1 cellular context compared by ENCODE assay signal in the genomic region with DNA sequence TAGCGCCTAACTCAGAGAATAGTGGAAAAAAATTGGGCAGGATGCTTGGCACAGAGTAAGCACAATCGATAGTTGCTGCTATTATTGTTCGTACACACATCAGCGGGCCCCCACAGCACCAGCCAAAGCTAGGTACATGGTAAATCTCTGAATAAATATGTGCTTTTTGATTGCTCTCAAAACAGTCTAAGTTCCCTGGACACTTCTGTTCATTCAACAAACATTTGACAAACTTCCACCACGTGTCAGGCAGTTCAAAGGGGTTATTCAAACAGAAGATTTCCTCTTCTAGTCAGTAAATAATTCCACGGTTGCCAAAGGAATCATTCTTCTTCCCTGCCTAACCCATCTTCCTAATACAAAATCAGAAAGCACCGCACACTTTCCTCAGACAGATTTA.
TF ChIP-seq lines count a peak whose summit lies in the region.

No MANE protein-coding gene starts in this region.

TF ChIP-seq in HepG2, 621 proteins besides CTCF, POLR2A, EP300 and RAD21 (continued from another document and continues in another):
- TF ChIP-seq ZNF484 (CRISPR knock-in tag; IDR thresholded peaks at IDR 0.05; ENCODE audit: borderline replicate concordance, low read depth) = no peak
- TF ChIP-seq SMAD3 (CRISPR knock-in tag; IDR thresholded peaks at IDR 0.05) = peak; percentile 79; the same call in 1 of the 2 replicates
- TF ChIP-seq NFYC (CRISPR knock-in tag; IDR thresholded peaks at IDR 0.05) = no peak
- no peak for TF ChIP-seq ZNF180 (CRISPR knock-in tag; IDR thresholded peaks at IDR 0.05; ENCODE audit: borderline replicate concordance, low read depth)
- TF ChIP-seq BRCA1 (CRISPR knock-in tag; IDR thresholded peaks at IDR 0.05) = no peak
- TF ChIP-seq KLF11 (CRISPR knock-in tag; IDR thresholded peaks at IDR 0.05) = no peak
- TF ChIP-seq, protein P1, sequence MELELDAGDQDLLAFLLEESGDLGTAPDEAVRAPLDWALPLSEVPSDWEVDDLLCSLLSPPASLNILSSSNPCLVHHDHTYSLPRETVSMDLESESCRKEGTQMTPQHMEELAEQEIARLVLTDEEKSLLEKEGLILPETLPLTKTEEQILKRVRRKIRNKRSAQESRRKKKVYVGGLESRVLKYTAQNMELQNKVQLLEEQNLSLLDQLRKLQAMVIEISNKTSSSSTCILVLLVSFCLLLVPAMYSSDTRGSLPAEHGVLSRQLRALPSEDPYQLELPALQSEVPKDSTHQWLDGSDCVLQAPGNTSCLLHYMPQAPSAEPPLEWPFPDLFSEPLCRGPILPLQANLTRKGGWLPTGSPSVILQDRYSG (CRISPR knock-in tag; IDR thresholded peaks at IDR 0.05) = no peak
- TF ChIP-seq CEBPB (IDR thresholded peaks at IDR 0.05; ENCODE audit: borderline replicate concordance, low read depth, low read length) = no peak
- TF ChIP-seq, protein P2, sequence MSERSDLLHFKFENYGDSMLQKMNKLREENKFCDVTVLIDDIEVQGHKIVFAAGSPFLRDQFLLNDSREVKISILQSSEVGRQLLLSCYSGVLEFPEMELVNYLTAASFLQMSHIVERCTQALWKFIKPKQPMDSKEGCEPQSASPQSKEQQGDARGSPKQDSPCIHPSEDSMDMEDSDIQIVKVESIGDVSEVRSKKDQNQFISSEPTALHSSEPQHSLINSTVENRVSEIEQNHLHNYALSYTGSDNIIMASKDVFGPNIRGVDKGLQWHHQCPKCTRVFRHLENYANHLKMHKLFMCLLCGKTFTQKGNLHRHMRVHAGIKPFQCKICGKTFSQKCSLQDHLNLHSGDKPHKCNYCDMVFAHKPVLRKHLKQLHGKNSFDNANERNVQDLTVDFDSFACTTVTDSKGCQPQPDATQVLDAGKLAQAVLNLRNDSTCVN (CRISPR knock-in tag; IDR thresholded peaks at IDR 0.05; ENCODE audit: borderline replicate concordance) = no peak
- no peak for TF ChIP-seq MZF1 (CRISPR knock-in tag; IDR thresholded peaks at IDR 0.05; ENCODE audit: borderline replicate concordance)
- TF ChIP-seq, protein P3, sequence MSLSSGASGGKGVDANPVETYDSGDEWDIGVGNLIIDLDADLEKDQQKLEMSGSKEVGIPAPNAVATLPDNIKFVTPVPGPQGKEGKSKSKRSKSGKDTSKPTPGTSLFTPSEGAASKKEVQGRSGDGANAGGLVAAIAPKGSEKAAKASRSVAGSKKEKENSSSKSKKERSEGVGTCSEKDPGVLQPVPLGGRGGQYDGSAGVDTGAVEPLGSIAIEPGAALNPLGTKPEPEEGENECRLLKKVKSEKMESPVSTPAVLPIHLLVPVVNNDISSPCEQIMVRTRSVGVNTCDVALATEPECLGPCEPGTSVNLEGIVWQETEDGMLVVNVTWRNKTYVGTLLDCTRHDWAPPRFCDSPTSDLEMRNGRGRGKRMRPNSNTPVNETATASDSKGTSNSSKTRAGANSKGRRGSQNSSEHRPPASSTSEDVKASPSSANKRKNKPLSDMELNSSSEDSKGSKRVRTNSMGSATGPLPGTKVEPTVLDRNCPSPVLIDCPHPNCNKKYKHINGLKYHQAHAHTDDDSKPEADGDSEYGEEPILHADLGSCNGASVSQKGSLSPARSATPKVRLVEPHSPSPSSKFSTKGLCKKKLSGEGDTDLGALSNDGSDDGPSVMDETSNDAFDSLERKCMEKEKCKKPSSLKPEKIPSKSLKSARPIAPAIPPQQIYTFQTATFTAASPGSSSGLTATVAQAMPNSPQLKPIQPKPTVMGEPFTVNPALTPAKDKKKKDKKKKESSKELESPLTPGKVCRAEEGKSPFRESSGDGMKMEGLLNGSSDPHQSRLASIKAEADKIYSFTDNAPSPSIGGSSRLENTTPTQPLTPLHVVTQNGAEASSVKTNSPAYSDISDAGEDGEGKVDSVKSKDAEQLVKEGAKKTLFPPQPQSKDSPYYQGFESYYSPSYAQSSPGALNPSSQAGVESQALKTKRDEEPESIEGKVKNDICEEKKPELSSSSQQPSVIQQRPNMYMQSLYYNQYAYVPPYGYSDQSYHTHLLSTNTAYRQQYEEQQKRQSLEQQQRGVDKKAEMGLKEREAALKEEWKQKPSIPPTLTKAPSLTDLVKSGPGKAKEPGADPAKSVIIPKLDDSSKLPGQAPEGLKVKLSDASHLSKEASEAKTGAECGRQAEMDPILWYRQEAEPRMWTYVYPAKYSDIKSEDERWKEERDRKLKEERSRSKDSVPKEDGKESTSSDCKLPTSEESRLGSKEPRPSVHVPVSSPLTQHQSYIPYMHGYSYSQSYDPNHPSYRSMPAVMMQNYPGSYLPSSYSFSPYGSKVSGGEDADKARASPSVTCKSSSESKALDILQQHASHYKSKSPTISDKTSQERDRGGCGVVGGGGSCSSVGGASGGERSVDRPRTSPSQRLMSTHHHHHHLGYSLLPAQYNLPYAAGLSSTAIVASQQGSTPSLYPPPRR (CRISPR knock-in tag; IDR thresholded peaks at IDR 0.05; ENCODE audit: borderline replicate concordance) = peak; percentile 99
- TF ChIP-seq, protein P4, sequence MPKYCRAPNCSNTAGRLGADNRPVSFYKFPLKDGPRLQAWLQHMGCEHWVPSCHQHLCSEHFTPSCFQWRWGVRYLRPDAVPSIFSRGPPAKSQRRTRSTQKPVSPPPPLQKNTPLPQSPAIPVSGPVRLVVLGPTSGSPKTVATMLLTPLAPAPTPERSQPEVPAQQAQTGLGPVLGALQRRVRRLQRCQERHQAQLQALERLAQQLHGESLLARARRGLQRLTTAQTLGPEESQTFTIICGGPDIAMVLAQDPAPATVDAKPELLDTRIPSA (CRISPR knock-in tag; IDR thresholded peaks at IDR 0.05; ENCODE audit: borderline replicate concordance) = no peak
- TF ChIP-seq, protein P5, sequence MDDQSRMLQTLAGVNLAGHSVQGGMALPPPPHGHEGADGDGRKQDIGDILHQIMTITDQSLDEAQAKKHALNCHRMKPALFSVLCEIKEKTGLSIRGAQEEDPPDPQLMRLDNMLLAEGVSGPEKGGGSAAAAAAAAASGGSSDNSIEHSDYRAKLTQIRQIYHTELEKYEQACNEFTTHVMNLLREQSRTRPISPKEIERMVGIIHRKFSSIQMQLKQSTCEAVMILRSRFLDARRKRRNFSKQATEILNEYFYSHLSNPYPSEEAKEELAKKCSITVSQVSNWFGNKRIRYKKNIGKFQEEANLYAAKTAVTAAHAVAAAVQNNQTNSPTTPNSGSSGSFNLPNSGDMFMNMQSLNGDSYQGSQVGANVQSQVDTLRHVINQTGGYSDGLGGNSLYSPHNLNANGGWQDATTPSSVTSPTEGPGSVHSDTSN (CRISPR knock-in tag; IDR thresholded peaks at IDR 0.05; ENCODE audit: borderline replicate concordance) = no peak
- TF ChIP-seq, protein P6, sequence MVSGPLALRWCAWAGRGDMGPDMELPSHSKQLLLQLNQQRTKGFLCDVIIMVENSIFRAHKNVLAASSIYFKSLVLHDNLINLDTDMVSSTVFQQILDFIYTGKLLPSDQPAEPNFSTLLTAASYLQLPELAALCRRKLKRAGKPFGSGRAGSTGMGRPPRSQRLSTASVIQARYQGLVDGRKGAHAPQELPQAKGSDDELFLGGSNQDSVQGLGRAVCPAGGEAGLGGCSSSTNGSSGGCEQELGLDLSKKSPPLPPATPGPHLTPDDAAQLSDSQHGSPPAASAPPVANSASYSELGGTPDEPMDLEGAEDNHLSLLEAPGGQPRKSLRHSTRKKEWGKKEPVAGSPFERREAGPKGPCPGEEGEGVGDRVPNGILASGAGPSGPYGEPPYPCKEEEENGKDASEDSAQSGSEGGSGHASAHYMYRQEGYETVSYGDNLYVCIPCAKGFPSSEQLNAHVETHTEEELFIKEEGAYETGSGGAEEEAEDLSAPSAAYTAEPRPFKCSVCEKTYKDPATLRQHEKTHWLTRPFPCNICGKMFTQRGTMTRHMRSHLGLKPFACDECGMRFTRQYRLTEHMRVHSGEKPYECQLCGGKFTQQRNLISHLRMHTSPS (CRISPR knock-in tag; IDR thresholded peaks at IDR 0.05; ENCODE audit: low read depth) = peak; percentile 54; the same call in 1 of the 2 replicates
- no peak for TF ChIP-seq ZBTB3 (CRISPR knock-in tag; IDR thresholded peaks at IDR 0.05; ENCODE audit: borderline replicate concordance, low read depth)
- TF ChIP-seq, protein P7, sequence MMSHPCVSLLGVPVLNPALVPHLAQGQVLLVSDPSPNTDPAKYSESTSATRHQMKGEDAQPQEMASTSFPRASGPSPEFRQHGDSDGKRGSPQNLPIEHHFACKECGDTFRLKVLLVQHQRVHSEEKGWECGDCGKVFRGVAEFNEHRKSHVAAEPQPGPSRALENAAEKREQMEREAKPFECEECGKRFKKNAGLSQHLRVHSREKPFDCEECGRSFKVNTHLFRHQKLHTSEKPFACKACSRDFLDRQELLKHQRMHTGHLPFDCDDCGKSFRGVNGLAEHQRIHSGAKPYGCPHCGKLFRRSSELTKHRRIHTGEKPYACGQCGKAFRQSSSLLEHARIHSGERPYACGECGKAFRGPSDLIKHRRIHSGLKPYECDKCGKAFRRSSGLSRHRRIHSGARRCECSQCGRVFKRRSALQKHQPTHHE (CRISPR knock-in tag; IDR thresholded peaks at IDR 0.05; ENCODE audit: borderline replicate concordance) = no peak
- TF ChIP-seq ZFP41 (CRISPR knock-in tag; IDR thresholded peaks at IDR 0.05; ENCODE audit: borderline replicate concordance) = no peak
- no peak for TF ChIP-seq HNF4G (IDR thresholded peaks at IDR 0.05; ENCODE audit: borderline replicate concordance, low read depth, low read length)
- TF ChIP-seq HNF4G (CRISPR knock-in tag; IDR thresholded peaks at IDR 0.05; ENCODE audit: borderline replicate concordance, low read depth) = no peak
- TF ChIP-seq, protein P8, sequence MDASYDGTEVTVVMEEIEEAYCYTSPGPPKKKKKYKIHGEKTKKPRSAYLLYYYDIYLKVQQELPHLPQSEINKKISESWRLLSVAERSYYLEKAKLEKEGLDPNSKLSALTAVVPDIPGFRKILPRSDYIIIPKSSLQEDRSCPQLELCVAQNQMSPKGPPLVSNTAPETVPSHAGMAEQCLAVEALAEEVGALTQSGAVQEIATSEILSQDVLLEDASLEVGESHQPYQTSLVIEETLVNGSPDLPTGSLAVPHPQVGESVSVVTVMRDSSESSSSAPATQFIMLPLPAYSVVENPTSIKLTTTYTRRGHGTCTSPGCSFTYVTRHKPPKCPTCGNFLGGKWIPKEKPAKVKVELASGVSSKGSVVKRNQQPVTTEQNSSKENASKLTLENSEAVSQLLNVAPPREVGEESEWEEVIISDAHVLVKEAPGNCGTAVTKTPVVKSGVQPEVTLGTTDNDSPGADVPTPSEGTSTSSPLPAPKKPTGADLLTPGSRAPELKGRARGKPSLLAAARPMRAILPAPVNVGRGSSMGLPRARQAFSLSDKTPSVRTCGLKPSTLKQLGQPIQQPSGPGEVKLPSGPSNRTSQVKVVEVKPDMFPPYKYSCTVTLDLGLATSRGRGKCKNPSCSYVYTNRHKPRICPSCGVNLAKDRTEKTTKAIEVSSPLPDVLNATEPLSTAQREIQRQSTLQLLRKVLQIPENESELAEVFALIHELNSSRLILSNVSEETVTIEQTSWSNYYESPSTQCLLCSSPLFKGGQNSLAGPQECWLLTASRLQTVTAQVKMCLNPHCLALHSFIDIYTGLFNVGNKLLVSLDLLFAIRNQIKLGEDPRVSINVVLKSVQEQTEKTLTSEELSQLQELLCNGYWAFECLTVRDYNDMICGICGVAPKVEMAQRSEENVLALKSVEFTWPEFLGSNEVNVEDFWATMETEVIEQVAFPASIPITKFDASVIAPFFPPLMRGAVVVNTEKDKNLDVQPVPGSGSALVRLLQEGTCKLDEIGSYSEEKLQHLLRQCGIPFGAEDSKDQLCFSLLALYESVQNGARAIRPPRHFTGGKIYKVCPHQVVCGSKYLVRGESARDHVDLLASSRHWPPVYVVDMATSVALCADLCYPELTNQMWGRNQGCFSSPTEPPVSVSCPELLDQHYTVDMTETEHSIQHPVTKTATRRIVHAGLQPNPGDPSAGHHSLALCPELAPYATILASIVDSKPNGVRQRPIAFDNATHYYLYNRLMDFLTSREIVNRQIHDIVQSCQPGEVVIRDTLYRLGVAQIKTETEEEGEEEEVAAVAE (CRISPR knock-in tag; IDR thresholded peaks at IDR 0.05; ENCODE audit: borderline replicate concordance) = no peak
- TF ChIP-seq ZKSCAN8 (CRISPR knock-in tag; IDR thresholded peaks at IDR 0.05; ENCODE audit: borderline replicate concordance) = peak; percentile 50; the same call in 1 of the 2 replicates
- peak; percentile 31; the same call in 1 of the 2 replicates for TF ChIP-seq TGIF2 (CRISPR knock-in tag; IDR thresholded peaks at IDR 0.05)
- TF ChIP-seq HDAC1 (CRISPR knock-in tag; IDR thresholded peaks at IDR 0.05) = peak; percentile 55
- TF ChIP-seq ZNF33B (CRISPR knock-in tag; IDR thresholded peaks at IDR 0.05) = no peak
- TF ChIP-seq, protein P9, sequence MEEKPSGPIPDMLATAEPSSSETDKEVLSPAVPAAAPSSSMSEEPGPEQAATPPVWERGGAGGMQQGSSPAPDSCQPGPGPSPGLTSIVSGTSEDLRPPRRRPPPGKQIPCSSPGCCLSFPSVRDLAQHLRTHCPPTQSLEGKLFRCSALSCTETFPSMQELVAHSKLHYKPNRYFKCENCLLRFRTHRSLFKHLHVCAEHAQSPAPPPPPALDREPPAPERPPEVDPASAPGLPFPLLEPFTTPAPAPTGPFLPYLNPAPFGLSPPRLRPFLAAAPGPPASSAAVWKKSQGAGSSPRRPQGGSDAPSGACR (CRISPR knock-in tag; IDR thresholded peaks at IDR 0.05) = no peak
- TF ChIP-seq JUND (CRISPR knock-in tag; IDR thresholded peaks at IDR 0.05) = no peak
- TF ChIP-seq, protein P10, sequence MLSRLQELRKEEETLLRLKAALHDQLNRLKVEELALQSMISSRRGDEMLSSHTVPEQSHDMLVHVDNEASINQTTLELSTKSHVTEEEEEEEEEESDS (CRISPR knock-in tag; IDR thresholded peaks at IDR 0.05; ENCODE audit: borderline replicate concordance) = no peak
- TF ChIP-seq FOXK1 (CRISPR knock-in tag; IDR thresholded peaks at IDR 0.05; ENCODE audit: borderline replicate concordance, low read depth) = peak; percentile 63; the same call in 1 of the 2 replicates
- no peak for TF ChIP-seq PRPF4 (IDR thresholded peaks at IDR 0.05; ENCODE audit: low read depth, low read length, poor library complexity, severe bottlenecking)
- TF ChIP-seq, protein P11, sequence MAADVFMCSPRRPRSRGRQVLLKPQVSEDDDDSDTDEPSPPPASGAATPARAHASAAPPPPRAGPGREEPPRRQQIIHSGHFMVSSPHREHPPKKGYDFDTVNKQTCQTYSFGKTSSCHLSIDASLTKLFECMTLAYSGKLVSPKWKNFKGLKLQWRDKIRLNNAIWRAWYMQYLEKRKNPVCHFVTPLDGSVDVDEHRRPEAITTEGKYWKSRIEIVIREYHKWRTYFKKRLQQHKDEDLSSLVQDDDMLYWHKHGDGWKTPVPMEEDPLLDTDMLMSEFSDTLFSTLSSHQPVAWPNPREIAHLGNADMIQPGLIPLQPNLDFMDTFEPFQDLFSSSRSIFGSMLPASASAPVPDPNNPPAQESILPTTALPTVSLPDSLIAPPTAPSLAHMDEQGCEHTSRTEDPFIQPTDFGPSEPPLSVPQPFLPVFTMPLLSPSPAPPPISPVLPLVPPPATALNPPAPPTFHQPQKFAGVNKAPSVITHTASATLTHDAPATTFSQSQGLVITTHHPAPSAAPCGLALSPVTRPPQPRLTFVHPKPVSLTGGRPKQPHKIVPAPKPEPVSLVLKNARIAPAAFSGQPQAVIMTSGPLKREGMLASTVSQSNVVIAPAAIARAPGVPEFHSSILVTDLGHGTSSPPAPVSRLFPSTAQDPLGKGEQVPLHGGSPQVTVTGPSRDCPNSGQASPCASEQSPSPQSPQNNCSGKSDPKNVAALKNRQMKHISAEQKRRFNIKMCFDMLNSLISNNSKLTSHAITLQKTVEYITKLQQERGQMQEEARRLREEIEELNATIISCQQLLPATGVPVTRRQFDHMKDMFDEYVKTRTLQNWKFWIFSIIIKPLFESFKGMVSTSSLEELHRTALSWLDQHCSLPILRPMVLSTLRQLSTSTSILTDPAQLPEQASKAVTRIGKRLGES (CRISPR knock-in tag; IDR thresholded peaks at IDR 0.05; ENCODE audit: borderline replicate concordance) = 0 out of 2 replicates have a peak, but pooled peaks have one; percentile 60
- no peak for TF ChIP-seq ZNF354B (CRISPR knock-in tag; IDR thresholded peaks at IDR 0.05)
- TF ChIP-seq NONO (IDR thresholded peaks at IDR 0.05) = no peak
- TF ChIP-seq NONO (CRISPR knock-in tag; conservative IDR thresholded peaks at IDR 0.05) = no peak
- peak; percentile 89 for TF ChIP-seq ISL2 (CRISPR knock-in tag; IDR thresholded peaks at IDR 0.05)
